ENCODE assay signal across 8 cellular contexts in genomic region chr11:78575478-78575877, GRCh38. TPM values are rescaled to one million over a fixed set of nuclear protein-coding genes. Genes with fewer than 3 reads are reported as not detected.
DNase-seq lines count a peak whose midpoint lies in the region; ATAC-seq, FAIRE-seq and TF ChIP-seq lines count a peak whose summit lies in the region.

No MANE protein-coding gene starts in this region.

- no peak overlapping the region for H3K27ac ChIP-seq in HCT116 (ENCODE audit: low read depth, low read length)
- peak overlapping the region; percentile 98 for H3K27ac ChIP-seq in VCaP
- peak overlapping the region; percentile 44 to 87 (median 84) for H3K27ac ChIP-seq in gastroesophageal sphincter
- H3K27ac ChIP-seq in skin epidermis = peak overlapping the region in 18 of 21 experiments; percentile 50 to 95 (median 85)

- no peaks in the 10 kb centered on the region for H4K20me1 ChIP-seq in HCT116 (ENCODE audit: insufficient read depth)

- DNase-seq in HCT116 (ENCODE audit: low read depth, low spot score) = no peak
- DNase-seq in RCC 7860 (ENCODE audit: low spot score) = no peak
- DNase-seq in GM13977 (ENCODE audit: low spot score) = no peak
- no peak for DNase-seq in GM19239 (ENCODE audit: insufficient read length, low spot score)

- in situ Hi-C loops in GM13977 (cut with MboI; ENCODE audit: low pct_unique_long_range_greater_than_20kb, low sequenced_read_pairs, unreplicated experiment) = no loop called here

- no TSS peak for BruUV-seq in HCT116 (replicated peaks; lab: Mats Ljungman, UMichigan)

- intact Hi-C loops in HCT116 (cut with micrococcal nuclease) = no loop called here

- TF ChIP-seq RAD21 in HCT116 (IDR thresholded peaks at IDR 0.05; ENCODE audit: low read depth) = no peak

- H3K27me3 ChIP-seq in HCT116 (ENCODE audit: insufficient read depth, low read length) = no peaks in the 10 kb centered on the region
- peaks cover 2% of the 10 kb centered on the region for H3K27me3 ChIP-seq in gastroesophageal sphincter

- H3K79me2 ChIP-seq in HCT116 (ENCODE audit: insufficient read depth, low read length) = peaks cover 29% of the 10 kb centered on the region

- CTCF ChIA-PET in HCT116 (lab: Charles Lee) = interaction anchor here (3.7 kb wide), 1 partner anchor 11 kb away, joined by 29 read pairs; no protein-coding TSS in a partner anchor

- H3K9me2 ChIP-seq in HCT116 (ENCODE audit: insufficient read depth) = no peaks in the 10 kb centered on the region

- H3K4me3 ChIP-seq in HCT116 (replicated peaks in 1 of 2; ENCODE audit: low read depth in 1 of 2, low read length in 2 of 2) (peak overlapping the region; percentile 88 to 92), gastroesophageal sphincter (peak overlapping the region; percentile 67 to 88), skin epidermis (peak overlapping the region; percentile 60 to 85 (median 76))

- no peak for TF ChIP-seq CTCF in HCT116 (IDR thresholded peaks at IDR 0.05 in 2 of 3, conservative IDR thresholded peaks at IDR 0.05 in 1 of 3; ENCODE audit: borderline replicate concordance in 1 of 3, insufficient read depth in 1 of 3, low read depth in 2 of 3, low read length in 2 of 3)
- TF ChIP-seq CTCF in VCaP (conservative IDR thresholded peaks at IDR 0.05) = no peak
- no peak for TF ChIP-seq CTCF in gastroesophageal sphincter (IDR thresholded peaks at IDR 0.05)
- no peak for TF ChIP-seq CTCF in GM13977 (IDR thresholded peaks at IDR 0.05; ENCODE audit: extremely low read depth, insufficient read depth, missing control alignments)

- H3K36me3 ChIP-seq in HCT116 (ENCODE audit: control insufficient read depth in 1 of 2, insufficient read depth in 2 of 2, low read length in 2 of 2) (peaks cover 3 to 6% of the 10 kb centered on the region in 2 experiments; a peak in 2 of 4 replicates), gastroesophageal sphincter (peaks cover 0 to 8% of the 10 kb centered on the region in 2 donors)

- TF ChIP-seq POLR2A in HCT116 (IDR thresholded peaks at IDR 0.05; ENCODE audit: borderline replicate concordance, extremely low read depth, insufficient read depth, insufficient read length) = no peak
- no peak for TF ChIP-seq POLR2A in gastroesophageal sphincter (IDR thresholded peaks at IDR 0.05)

- 25 to 59% methylated on average over 2 to 10 of the region's 10 CpGs for WGBS in gastroesophageal sphincter (ENCODE audit: low coverage in 1 of 2), 2 donors

- H2AFZ ChIP-seq in HCT116 (ENCODE audit: low read depth, low read length, poor library complexity, severe bottlenecking) = peak overlapping the region; percentile 98

- FAIRE-seq in RCC 7860 (lab: Jason Lieb, UNC) (no peak), GM19239 (lab: Jason Lieb, UNC) (no peak)

- H3K4me2 ChIP-seq in HCT116 (ENCODE audit: low read length) = peak overlapping the region; percentile 79

- no peak overlapping the region for H3K9ac ChIP-seq in HCT116 (ENCODE audit: low read length)

- RAD21 ChIA-PET in HCT116 (lab: Charles Lee; ENCODE audit: low non-redundant PET in 1 of 2, low total read pairs in 2 of 2, uncharacterized antibody in 2 of 2, unreplicated experiment in 2 of 2) = no interaction called here

- POLR2A ChIA-PET in HCT116 (lab: Charles Lee) = no interaction called here

- H3K9me3 ChIP-seq in HCT116 (ENCODE audit: control insufficient read depth in 1 of 2, insufficient read depth in 1 of 2, low read depth in 1 of 2, low read length in 2 of 2) (no peaks in the 10 kb centered on the region), gastroesophageal sphincter (no peaks in the 10 kb centered on the region)

- TF ChIP-seq EP300 in gastroesophageal sphincter (IDR thresholded peaks at IDR 0.05) = no peak

- H3K4me1 ChIP-seq in HCT116 (ENCODE audit: control insufficient read depth in 1 of 2, insufficient read depth in 2 of 2, low read length in 2 of 2) (peaks cover 0 to 12% of the 10 kb centered on the region in 2 experiments; a peak in 1 of 4 replicates), gastroesophageal sphincter (peaks cover 0 to 20% (median 0%) of the 10 kb centered on the region in 3 donors)

- no peak for ATAC-seq in HCT116
- no peak for ATAC-seq in gastroesophageal sphincter
- ATAC-seq in HG03469 (IDR thresholded peaks at IDR 0.05; ENCODE audit: unreplicated experiment) = no peak

TF ChIP-seq in HCT116, 20 proteins besides CTCF, POLR2A, EP300 and RAD21:
- no peak for TF ChIP-seq EZH2phosphoT487 (IDR thresholded peaks at IDR 0.05; ENCODE audit: borderline replicate concordance)
- TF ChIP-seq POLR2AphosphoS5 (IDR thresholded peaks at IDR 0.05; ENCODE audit: low read depth, low read length) = no peak
- TF ChIP-seq ZNF274 (IDR thresholded peaks at IDR 0.05; ENCODE audit: low read depth, low read length) = no peak
- TF ChIP-seq ZBTB33 (IDR thresholded peaks at IDR 0.05; ENCODE audit: extremely low read depth, insufficient replicate concordance, low read length) = no peak
- TF ChIP-seq SP1 (IDR thresholded peaks at IDR 0.05; ENCODE audit: low read depth) = no peak
- TF ChIP-seq ATF3 (IDR thresholded peaks at IDR 0.05) = no peak
- no peak for TF ChIP-seq ZFX (IDR thresholded peaks at IDR 0.05)
- TF ChIP-seq, protein P1, sequence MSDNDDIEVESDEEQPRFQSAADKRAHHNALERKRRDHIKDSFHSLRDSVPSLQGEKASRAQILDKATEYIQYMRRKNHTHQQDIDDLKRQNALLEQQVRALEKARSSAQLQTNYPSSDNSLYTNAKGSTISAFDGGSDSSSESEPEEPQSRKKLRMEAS (IDR thresholded peaks at IDR 0.05) = no peak
- TF ChIP-seq CEBPB (IDR thresholded peaks at IDR 0.05; ENCODE audit: low read depth) = no peak

RNA-seq across cellular contexts. Expression of gene NARS2, which starts 0.8 kb away (rescaled TPM):
- total RNA-seq in HCT116 (2021; ENCODE audit: unreplicated experiment) (26.0 TPM), gastroesophageal sphincter (10 to 100 TPM in 1 of 4 donors, 1 to 10 TPM in 3; 9.0 to 22.1 (median 9.2) TPM)
- polyA plus RNA-seq in HCT116 (2012) = 9.4 and 11.6 TPM in 2 replicates
